10 cellular contexts compared by ENCODE assay signal in the genomic region with DNA sequence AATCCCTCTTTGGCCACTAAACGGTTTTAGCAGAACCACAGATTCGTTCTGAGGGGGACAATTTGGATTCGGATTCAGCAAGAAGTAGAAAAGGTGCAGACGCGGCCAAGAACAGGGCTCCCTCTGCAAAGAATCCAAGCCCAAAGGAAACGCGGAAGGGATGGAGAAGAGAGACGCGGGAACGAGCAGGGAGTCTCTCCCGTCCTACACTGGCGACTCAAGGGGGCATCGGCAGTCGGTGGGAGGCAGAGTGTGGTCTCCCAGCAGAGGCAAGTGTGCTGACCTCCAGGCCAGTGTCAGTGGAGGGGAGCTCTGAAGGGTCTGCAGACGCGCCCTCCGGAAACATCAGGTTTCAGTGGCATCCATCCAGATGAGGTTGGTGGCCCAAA. TPM values are rescaled to one million over a fixed set of nuclear protein-coding genes. Genes with fewer than 3 reads are reported as not detected.
DNase-seq lines count a peak whose midpoint lies in the region; ATAC-seq and TF ChIP-seq lines count a peak whose summit lies in the region.
"Had no signal": no experiment of that assay in that cellular context is flagged by ENCODE, and none has a peak within 500 bp of the region (broad histone marks: within the 10 kb centered on the region; RNA-seq: fewer than 3 reads in every experiment).

No MANE protein-coding gene starts in this region.

- TF ChIP-seq CTCF in CD14-positive monocyte (IDR thresholded peaks at IDR 0.05), result no peak
- no peak for TF ChIP-seq CTCF in colonic mucosa (IDR thresholded peaks at IDR 0.05)
- no peak for TF ChIP-seq CTCF in natural killer cell (IDR thresholded peaks at IDR 0.05)
- TF ChIP-seq CTCF in brain microvascular endothelial cell (IDR thresholded peaks at IDR 0.05; ENCODE audit: low read depth, low read length, missing control alignments), result no peak

- H3K9me3 Mint-ChIP-seq in CD14-positive monocyte (peaks cover 0 to 14% (median 6%) of the 10 kb centered on the region in 7 donors), natural killer cell (no peaks in the 10 kb centered on the region)

- H3K27me3 Mint-ChIP-seq in CD14-positive monocyte (ENCODE audit: low read depth in 3 of 3) (peaks cover 67 to 75% (median 69%) of the 10 kb centered on the region in 3 donors), natural killer cell (ENCODE audit: low read depth in 2 of 2) (peaks cover 29 to 43% of the 10 kb centered on the region in 2 donors)

- H3K9ac ChIP-seq in HUES6 (ENCODE audit: low read length), result peak overlapping the region; percentile 2
- H3K9ac ChIP-seq in colonic mucosa (ENCODE audit: low read depth in 2 of 2, low read length in 2 of 2), result no peak overlapping the region

- H3K27ac ChIP-seq in HUES6 (ENCODE audit: low read depth, low read length) (no peak overlapping the region), colonic mucosa (no peak overlapping the region), brain microvascular endothelial cell (no peak overlapping the region)

- in situ Hi-C loops in brain microvascular endothelial cell (cut with HindIII; ENCODE audit: low pct_ligation_motif_present, low sequenced_read_pairs), result no loop called here

- peaks cover 84% of the 10 kb centered on the region for H3K27me3 ChIP-seq in HUES6 (ENCODE audit: control insufficient read depth, insufficient read depth, low read length)
- H3K27me3 ChIP-seq in colonic mucosa, result peaks cover 48% of the 10 kb centered on the region
- peaks cover 60% of the 10 kb centered on the region for H3K27me3 ChIP-seq in brain microvascular endothelial cell (replicated peaks)

- no peak for DNase-seq in CD14-positive monocyte (ENCODE audit: low spot score)
- no peak for DNase-seq in colonic mucosa
- DNase-seq in natural killer cell, result no peak
- DNase-seq in germinal center (ENCODE audit: low spot score), result no peak
- DNase-seq in brain microvascular endothelial cell, result no peak
- DNase-seq: NCI-H1048 had no signal

- H3K36me3 Mint-ChIP-seq in CD14-positive monocyte, result peaks cover 0 to 18% of the 10 kb centered on the region in 2 donors
- H3K36me3 Mint-ChIP-seq in natural killer cell, result peaks cover 8% of the 10 kb centered on the region

- no peak for ATAC-seq in natural killer cell
- ATAC-seq in GM18868 (IDR thresholded peaks at IDR 0.05; ENCODE audit: unreplicated experiment), result no peak
- no peak for ATAC-seq in GM21576 (IDR thresholded peaks at IDR 0.05; ENCODE audit: unreplicated experiment)
- ATAC-seq: HCT116 had no signal

- H3K4me1 ChIP-seq in HUES6 (ENCODE audit: control insufficient read depth, insufficient read depth, low read length) (no peaks in the 10 kb centered on the region), colonic mucosa (peaks cover 9% of the 10 kb centered on the region)

- intact Hi-C loops in CD14-positive monocyte (cut with micrococcal nuclease) (loop anchor here in 1 of 2 donors (5.0 kb wide), 1 partner anchor 55 kb away; no protein-coding TSS in a partner anchor), colonic mucosa (cut with DNase I) (no loop called here), natural killer cell (cut with micrococcal nuclease) (loop anchor here (2.0 kb wide), 1 partner anchor 135 kb away; no protein-coding TSS in a partner anchor)

- H3K4me3 ChIP-seq in HUES6 (ENCODE audit: low read depth, low read length), result peak overlapping the region; percentile 79
- H3K4me3 ChIP-seq in colonic mucosa, result peak overlapping the region; percentile 28
- H3K4me3 ChIP-seq in brain microvascular endothelial cell (ENCODE audit: low read depth, low read length), result no peak overlapping the region

- H3K27ac Mint-ChIP-seq in CD14-positive monocyte, result peak overlapping the region in 2 of 7 donors; percentile 3 to 69
- peak overlapping the region; percentile 35 to 82 for H3K27ac Mint-ChIP-seq in natural killer cell

- H3K9me3 ChIP-seq in HUES6 (ENCODE audit: control insufficient read depth, insufficient read depth, low read depth, low read length) (no peaks in the 10 kb centered on the region), colonic mucosa (no peaks in the 10 kb centered on the region)

- H3K4me1 Mint-ChIP-seq in CD14-positive monocyte (peaks cover 21% of the 10 kb centered on the region), natural killer cell (peaks cover 44 to 55% of the 10 kb centered on the region in 2 donors)

- H3K4me3 Mint-ChIP-seq in CD14-positive monocyte (peak overlapping the region; percentile 37 to 95), natural killer cell (peak overlapping the region; percentile 89)

- no peaks in the 10 kb centered on the region for H3K36me3 ChIP-seq in HUES6 (ENCODE audit: control insufficient read depth, insufficient read depth, low read length)
- H3K36me3 ChIP-seq in colonic mucosa, result no peaks in the 10 kb centered on the region
- no peaks in the 10 kb centered on the region for H3K36me3 ChIP-seq in brain microvascular endothelial cell (replicated peaks)

RNA-seq across cellular contexts. Expression of gene TMEM163, which starts 1.1 kb away (rescaled TPM):
- polyA plus RNA-seq in CD14-positive monocyte, result not detected
- total RNA-seq in colonic mucosa (under 1 TPM in 1 of 2 donors, not detected in 1; 0.29 TPM), natural killer cell (10 to 100 TPM in 2 of 3 donors, 1 to 10 TPM in 1; 6.8 to 11.6 (median 10.3) TPM)

Comparison
In these comparisons a context has a peak if more than half of its experiments do, and no peak if none do; other contexts are left out.
1. RNA of gene TMEM163, which starts 1.1 kb away (total RNA-seq): 6.8 to 11.6 TPM in natural killer cell; 0.29 TPM in colonic mucosa; every median in the first group is over 4 times any median in the second.